ENCODE assay signal across 15 cellular contexts in the genomic region with DNA sequence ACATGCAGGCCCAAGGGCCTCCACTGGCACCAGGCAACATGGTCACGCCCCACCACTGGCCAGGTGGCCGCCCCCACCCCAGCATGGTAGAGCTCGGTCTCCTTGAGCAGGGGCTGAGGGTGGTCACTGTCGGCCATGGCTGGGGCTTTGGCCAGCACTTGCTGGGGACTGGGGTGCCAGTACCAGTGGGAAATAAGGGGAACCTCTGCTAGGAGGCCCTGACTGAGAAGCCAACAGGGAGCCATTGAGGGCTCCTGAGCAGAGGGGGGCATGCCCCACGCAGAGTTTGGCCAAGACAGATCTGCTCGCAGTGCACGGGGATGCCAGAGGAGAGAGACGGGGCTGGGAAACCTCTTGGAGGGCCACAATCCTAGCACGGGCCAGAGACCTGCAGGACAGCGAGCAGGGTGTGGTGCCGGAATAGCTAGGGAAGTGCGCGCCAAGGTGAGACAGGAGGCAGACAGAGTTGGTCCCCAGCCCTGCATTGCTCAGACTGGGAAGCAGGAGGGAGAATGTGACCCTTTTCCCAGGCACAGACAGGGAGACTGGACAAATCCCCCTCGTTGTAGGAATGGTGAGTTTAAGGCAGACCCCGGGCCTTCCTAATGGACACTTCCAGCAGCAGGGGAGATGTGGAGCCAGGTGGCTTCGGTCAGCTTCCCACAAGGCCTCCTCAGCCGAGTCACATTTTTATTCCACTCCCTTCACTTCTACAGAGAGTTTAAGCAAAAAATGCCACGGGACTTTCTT.
DNase-seq lines count a peak whose midpoint lies in the region; ATAC-seq and TF ChIP-seq lines count a peak whose summit lies in the region.
"Had no signal": no experiment of that assay in that cellular context is flagged by ENCODE, and none has a peak within 500 bp of the region (broad histone marks: within the 10 kb centered on the region; RNA-seq: fewer than 3 reads in every experiment).

No MANE protein-coding gene starts in this region.

- peaks cover 9% of the 10 kb centered on the region for H3K9me3 Mint-ChIP-seq in natural killer cell treated with Interleukin-12 subunit alpha and Interleukin-12 subunit beta and Interleukin-15 and Interleukin-18, amount 100 ng/mL, for 72 hours

- H3K36me3 ChIP-seq in upper lobe of left lung, result no peaks in the 10 kb centered on the region

- no peaks in the 10 kb centered on the region for H3K27me3 ChIP-seq in upper lobe of left lung

- TF ChIP-seq EP300 in upper lobe of left lung (IDR thresholded peaks at IDR 0.05), result no peak

- H3K4me1 ChIP-seq in upper lobe of left lung, result peaks cover 0 to 7% (median 2%) of the 10 kb centered on the region in 4 donors

- H3K4me3 ChIP-seq in coronary artery (no peak overlapping the region), upper lobe of left lung (no peak overlapping the region)

- H3K27ac ChIP-seq in coronary artery, result no peak overlapping the region
- no peak overlapping the region for H3K27ac ChIP-seq in upper lobe of left lung

- no peak overlapping the region for H3K27ac Mint-ChIP-seq in natural killer cell treated with Interleukin-12 subunit alpha and Interleukin-12 subunit beta and Interleukin-15 and Interleukin-18, amount 100 ng/mL, for 72 hours
- H3K27ac Mint-ChIP-seq: CD4-positive, CD25-positive, alpha-beta regulatory T cell had no signal

- ATAC-seq in natural killer cell treated with Interleukin-12 subunit alpha and Interleukin-12 subunit beta and Interleukin-15 and Interleukin-18, amount 100 ng/mL, for 72 hours, result no peak
- ATAC-seq in upper lobe of left lung (ENCODE audit: low FRiP score in 2 of 2) (no peak), HG03460 (IDR thresholded peaks at IDR 0.05; ENCODE audit: unreplicated experiment) (no peak), HG03439 (IDR thresholded peaks at IDR 0.05; ENCODE audit: unreplicated experiment) (no peak)
- ATAC-seq: PC-3 had no signal

- peaks cover 0 to under 1% (median 0%) of the 10 kb centered on the region in 4 donors for H3K9me3 ChIP-seq in upper lobe of left lung

- peak; percentile 37 for DNase-seq in activated CD8-positive, alpha-beta memory T cell treated with anti-CD3 and anti-CD28 coated beads for 24 hours
- no peak for DNase-seq in activated CD8-positive, alpha-beta memory T cell treated with anti-CD3 and anti-CD28 coated beads, Interleukin-2, amount 50 U/mL, for 4 hours
- DNase-seq in coronary artery (ENCODE audit: low spot score) (peak; percentile 60), upper lobe of left lung (peak; percentile 12 to 52), SK-N-DZ (ENCODE audit: low spot score) (no peak)
- peak; percentile 51 for DNase-seq in natural killer cell treated with Interleukin-12 subunit alpha and Interleukin-12 subunit beta and Interleukin-15 and Interleukin-18, amount 100 ng/mL, for 72 hours (ENCODE audit: low spot score)
- DNase-seq: CD4-positive, CD25-positive, alpha-beta regulatory T cell; DMS79; Karpas-422; MM.1S; NCI-H1105; NCI-H1694 treated with DMSO at 0.1 percent for 48 hours; PC-3 had no signal

- WGBS in upper lobe of left lung, 2 donors, result 90 to 91% methylated on average over 14 to 18 of the region's 18 CpGs

- peaks cover 22 to 38% of the 10 kb centered on the region in 2 donors for H3K27me3 Mint-ChIP-seq in natural killer cell treated with Interleukin-12 subunit alpha and Interleukin-12 subunit beta and Interleukin-15 and Interleukin-18, amount 100 ng/mL, for 72 hours

- no peak for TF ChIP-seq CTCF in coronary artery (IDR thresholded peaks at IDR 0.05)
- no peak for TF ChIP-seq CTCF in upper lobe of left lung (IDR thresholded peaks at IDR 0.05)

- TF ChIP-seq POLR2A in upper lobe of left lung (IDR thresholded peaks at IDR 0.05), result no peak

- peaks cover 10% of the 10 kb centered on the region for H3K36me3 Mint-ChIP-seq in natural killer cell treated with Interleukin-12 subunit alpha and Interleukin-12 subunit beta and Interleukin-15 and Interleukin-18, amount 100 ng/mL, for 72 hours
- H3K36me3 Mint-ChIP-seq: CD4-positive, CD25-positive, alpha-beta regulatory T cell had no signal

- H3K4me3 Mint-ChIP-seq in natural killer cell treated with Interleukin-12 subunit alpha and Interleukin-12 subunit beta and Interleukin-15 and Interleukin-18, amount 100 ng/mL, for 72 hours, result no peak overlapping the region
- H3K4me3 Mint-ChIP-seq: CD4-positive, CD25-positive, alpha-beta regulatory T cell had no signal

- peaks cover 0 to 5% of the 10 kb centered on the region in 2 donors for H3K4me1 Mint-ChIP-seq in natural killer cell treated with Interleukin-12 subunit alpha and Interleukin-12 subunit beta and Interleukin-15 and Interleukin-18, amount 100 ng/mL, for 72 hours (ENCODE audit: low read depth in 2 of 2)
- H3K4me1 Mint-ChIP-seq: CD4-positive, CD25-positive, alpha-beta regulatory T cell had no signal

Comparison
In these comparisons a context has a peak if more than half of its experiments do, and no peak if none do; other contexts are left out.
1. DNase-seq: peak in activated CD8-positive, alpha-beta memory T cell treated with anti-CD3 and anti-CD28 coated beads for 24 hours (single experiment), coronary artery (single experiment), natural killer cell treated with Interleukin-12 subunit alpha and Interleukin-12 subunit beta and Interleukin-15 and Interleukin-18, amount 100 ng/mL, for 72 hours (single experiment) and upper lobe of left lung (2 of 2); none in activated CD8-positive, alpha-beta memory T cell treated with anti-CD3 and anti-CD28 coated beads, Interleukin-2, amount 50 U/mL, for 4 hours (single experiment) and SK-N-DZ (single experiment).